Comparison of ENCODE assay signal across 8 cellular contexts in genomic region chr19:1401138-1401888, GRCh38. TPM values are rescaled to one million over a fixed set of nuclear protein-coding genes. Genes with fewer than 3 reads are reported as not detected.
DNase-seq lines count a peak whose midpoint lies in the region; ATAC-seq and TF ChIP-seq lines count a peak whose summit lies in the region.

Gene GAMT (minus strand): TSS chr19:1401542. CDS start chr19:1401476, 66 bp downstream.

- H3K9me3 ChIP-seq in IMR-90 (ENCODE audit: control insufficient read depth, insufficient read depth, low read length) = no peaks in the 10 kb centered on the region

- peak within 1 kb of the TSS; percentile 97 for H2AFZ ChIP-seq in IMR-90 (replicated peaks; ENCODE audit: low read length, poor library complexity)

- H4K5ac ChIP-seq in IMR-90 (ENCODE audit: low read depth, low read length) = peak within 1 kb of the TSS; percentile 40

- H3K36me3 ChIP-seq in IMR-90 (ENCODE audit: control insufficient read depth, insufficient read depth, low read length) = peaks cover 3% of the 10 kb centered on the region; the same call in 1 of the 2 replicates

- peaks cover 12% of the 10 kb centered on the region for H3K4me1 Mint-ChIP-seq in activated CD4-positive, alpha-beta T cell treated with anti-CD3 and anti-CD28 coated beads for 36 hours

- TF ChIP-seq RAD21 in IMR-90 (IDR thresholded peaks at IDR 0.05; ENCODE audit: low read length) = no peak

- H3K36me3 Mint-ChIP-seq in activated CD4-positive, alpha-beta T cell treated with anti-CD3 and anti-CD28 coated beads for 36 hours (ENCODE audit: low read depth) = peaks cover 1% of the 10 kb centered on the region

- no peak within 1 kb of the TSS; the same call in 1 of the 2 replicates for H3K14ac ChIP-seq in IMR-90 (replicated peaks; ENCODE audit: low read depth, low read length)

- H3K4me3 ChIP-seq in IMR-90 (ENCODE audit: insufficient read depth, low read depth, low read length) (peak within 1 kb of the TSS; percentile 71), dorsolateral prefrontal cortex (peak within 1 kb of the TSS; percentile 62 to 95 (median 84))

- no peaks in the 10 kb centered on the region for H3K9me1 ChIP-seq in IMR-90 (ENCODE audit: insufficient read depth, low read length)

- H2BK120ac ChIP-seq in IMR-90 (ENCODE audit: low read depth, low read length) = peak within 1 kb of the TSS; percentile 46; the same call in 1 of the 2 replicates

- BruUV-seq in IMR-90 (replicated peaks; lab: Mats Ljungman, UMichigan) = no TSS peak

- H3K27ac ChIP-seq in IMR-90 (ENCODE audit: insufficient read depth, low read length) (peak within 1 kb of the TSS; percentile 41; the same call in 1 of the 2 replicates), dorsolateral prefrontal cortex (peak within 1 kb of the TSS; percentile 22 to 97 (median 86))

- H3K27me3 Mint-ChIP-seq in activated CD4-positive, alpha-beta T cell treated with anti-CD3 and anti-CD28 coated beads for 36 hours = peaks cover 2% of the 10 kb centered on the region

- H3K27ac Mint-ChIP-seq in activated CD4-positive, alpha-beta T cell treated with anti-CD3 and anti-CD28 coated beads for 36 hours = no peak within 1 kb of the TSS

- H2AK5ac ChIP-seq in IMR-90 (ENCODE audit: low read depth, low read length) = peak within 1 kb of the TSS; percentile 24

- in situ Hi-C loops in IMR-90 (cut with MboI; ENCODE audit: low sequenced_read_pairs) = no loop called here

- no peak for TF ChIP-seq POLR2A in IMR-90 (IDR thresholded peaks at IDR 0.05; ENCODE audit: low read depth, low read length)

- peak; percentile 48 for TF ChIP-seq CTCF in IMR-90 (conservative IDR thresholded peaks at IDR 0.05; ENCODE audit: low read depth, low read length)
- TF ChIP-seq CTCF in dorsolateral prefrontal cortex (IDR thresholded peaks at IDR 0.05 in 54 of 56, conservative IDR thresholded peaks at IDR 0.05 in 2 of 56; ENCODE audit: low read depth in 1 of 56, partially characterized antibody in 56 of 56) = peak in 55 of 56 donors; percentile 31 to 89 (median 68)

- H3K23ac ChIP-seq in IMR-90 (ENCODE audit: low read depth, low read length) = peak within 1 kb of the TSS; percentile 24; the same call in 1 of the 2 replicates

- H3K4me1 ChIP-seq in IMR-90 (ENCODE audit: control insufficient read depth, insufficient read depth, low read length) = peaks cover 6% of the 10 kb centered on the region

- H4K8ac ChIP-seq in IMR-90 (ENCODE audit: low read depth in 2 of 2, low read length in 2 of 2) = peak within 1 kb of the TSS; percentile 76 to 78

- H3K4me3 Mint-ChIP-seq in activated CD4-positive, alpha-beta T cell treated with anti-CD3 and anti-CD28 coated beads for 36 hours = peak within 1 kb of the TSS; percentile 71

- peak within 1 kb of the TSS; percentile 60 for H3K9ac ChIP-seq in IMR-90 (ENCODE audit: low read depth, low read length)

- CTCF ChIA-PET in IMR-90 (lab: Yijun Ruan, JAX) = interaction anchor here (0.6 kb wide), 1 partner anchor 472 kb away, joined by 3 read pairs; no protein-coding TSS in a partner anchor
- CTCF ChIA-PET in activated CD4-positive, alpha-beta T cell treated with anti-CD3 and anti-CD28 coated beads for 36 hours (lab: Charles Lee) = interaction anchor here (0.6 to 0.7 kb wide), 3 partner anchors 15 to 36 kb away, joined by 3 read pairs; no protein-coding TSS in a partner anchor

- H3K4me2 ChIP-seq in IMR-90 (ENCODE audit: low read depth, low read length) = peak within 1 kb of the TSS; percentile 94

- H2BK20ac ChIP-seq in IMR-90 (ENCODE audit: low read depth, low read length) = no peak within 1 kb of the TSS

- H4K20me1 ChIP-seq in IMR-90 (ENCODE audit: insufficient read depth, low read length) = no peaks in the 10 kb centered on the region

- H3K9me3 Mint-ChIP-seq in activated CD4-positive, alpha-beta T cell treated with anti-CD3 and anti-CD28 coated beads for 36 hours (ENCODE audit: low read depth) = no peaks in the 10 kb centered on the region

- DNase-seq in Daoy (ENCODE audit: low read depth) = peak; percentile 52
- no peak for DNase-seq in IMR-90
- DNase-seq in activated CD4-positive, alpha-beta T cell treated with anti-CD3 and anti-CD28 coated beads for 36 hours = peak; percentile 76
- peak in 3 of 10 donors; percentile 59 to 78 (median 60) for DNase-seq in dorsolateral prefrontal cortex
- peak; percentile 63 for DNase-seq in medulla oblongata (ENCODE audit: extremely low spot score)
- DNase-seq in stimulated activated CD8-positive, alpha-beta memory T cell treated with anti-CD3 and anti-CD28 coated beads, Interleukin-15, amount 100 ng/mL, for 48 hours (ENCODE audit: low read depth in 2 of 2) = peak; percentile 42 to 43
- DNase-seq in HPDE6-E6E7 (ENCODE audit: extremely low spot score) = no peak
- no peak for DNase-seq in SW480 (ENCODE audit: low spot score)

- peaks cover 0 to 11% of the 10 kb centered on the region in 2 experiments; a peak in 3 of 4 replicates for H3K79me1 ChIP-seq in IMR-90 (ENCODE audit: low read depth in 1 of 2, low read length in 2 of 2)

- WGBS in IMR-90 (ENCODE audit: extremely low coverage in 2 of 2, insufficient read length in 1 of 2), 2 experiments = 0% methylated on average over 45 of the region's 87 CpGs; no CpG with 5 or more reads in 1 of the 2 experiments

- peak within 1 kb of the TSS; percentile 5 for H2BK5ac ChIP-seq in IMR-90 (ENCODE audit: low read depth, low read length, poor library complexity, severe bottlenecking)

- intact Hi-C loops in IMR-90 (cut with micrococcal nuclease) (no loop called here), dorsolateral prefrontal cortex (cut with DNase I) (loop anchor here (5.0 to 10.0 kb wide), 2 partner anchors 124 to 127 kb away; partner anchors contain the start of gene FAM174C (in 2 of the 2))
- intact Hi-C loops in activated CD4-positive, alpha-beta T cell treated with anti-CD3 and anti-CD28 coated beads for 36 hours (cut with DNase I, micrococcal nuclease) = loop anchor here in 1 of 2 experiments (1.0 kb wide), 2 partner anchors 18 to 47 kb away; partner anchors contain the start of gene NDUFS7

- no peak within 1 kb of the TSS for H4K91ac ChIP-seq in IMR-90 (ENCODE audit: insufficient read depth, low read depth, low read length)

- no peaks in the 10 kb centered on the region for H3K27me3 ChIP-seq in IMR-90 (ENCODE audit: control insufficient read depth, insufficient read depth, low read length)
- no peaks in the 10 kb centered on the region for H3K27me3 ChIP-seq in dorsolateral prefrontal cortex

- H3K56ac ChIP-seq in IMR-90 (ENCODE audit: extremely low read depth, insufficient read depth, low read length) = no peak within 1 kb of the TSS

- no peak within 1 kb of the TSS; the same call in 1 of the 2 replicates for H3K18ac ChIP-seq in IMR-90 (ENCODE audit: low read depth, low read length)

- peak; percentile 93 for ATAC-seq in IMR-90 (ENCODE audit: low read depth)
- peak; percentile 78 for ATAC-seq in activated CD4-positive, alpha-beta T cell treated with anti-CD3 and anti-CD28 coated beads for 36 hours

- peak within 1 kb of the TSS; percentile 96 for H2AK9ac ChIP-seq in IMR-90 (replicated peaks; ENCODE audit: low read depth, low read length, poor library complexity)

- dilution Hi-C loops in IMR-90 (cut with HindIII; ENCODE audit: low sequenced_read_pairs, unreplicated experiment) = no loop called here

- H3K4ac ChIP-seq in IMR-90 (ENCODE audit: low read depth, low read length) = peak within 1 kb of the TSS; percentile 70

- no peak within 1 kb of the TSS for H2BK15ac ChIP-seq in IMR-90 (ENCODE audit: low read depth, low read length)

- POLR2A ChIA-PET in IMR-90 (lab: Charles Lee; ENCODE audit: unreplicated experiment) = no interaction called here
- POLR2A ChIA-PET in activated CD4-positive, alpha-beta T cell treated with anti-CD3 and anti-CD28 coated beads for 36 hours (lab: Charles Lee) = interaction anchor here (0.6 kb wide), 1 partner anchor 43 kb away, joined by 3 read pairs; no protein-coding TSS in a partner anchor

TF ChIP-seq in IMR-90, 13 proteins besides CTCF, POLR2A, EP300 and RAD21 (continues in another document):
- TF ChIP-seq MXI1 (IDR thresholded peaks at IDR 0.05; ENCODE audit: borderline replicate concordance, low read depth, low read length) (no peak), FOS (IDR thresholded peaks at IDR 0.05; ENCODE audit: low read depth, low read length) (no peak), CEBPB (IDR thresholded peaks at IDR 0.05; ENCODE audit: low read depth, low read length) (no peak), MAFK (IDR thresholded peaks at IDR 0.05; ENCODE audit: low read depth, low read length) (no peak), CHD1 (IDR thresholded peaks at IDR 0.05; ENCODE audit: low read depth, low read length) (no peak), SMC3 (IDR thresholded peaks at IDR 0.05; ENCODE audit: low read depth, low read length) (no peak), RFX5 (IDR thresholded peaks at IDR 0.05; ENCODE audit: low read depth, low read length) (no peak), NFE2L2 (IDR thresholded peaks at IDR 0.05; ENCODE audit: low read depth, low read length) (no peak), BHLHE40 (IDR thresholded peaks at IDR 0.05; ENCODE audit: low read depth, low read length) (no peak), ELK1 (IDR thresholded peaks at IDR 0.05; ENCODE audit: borderline replicate concordance, low read depth, low read length) (no peak), RCOR1 (IDR thresholded peaks at IDR 0.05; ENCODE audit: insufficient replicate concordance, low read length) (no peak), MAZ (IDR thresholded peaks at IDR 0.05; ENCODE audit: borderline replicate concordance, low read depth, low read length) (no peak; the same call in 1 of the 2 replicates)

RNA-seq across cellular contexts. Expression of gene GAMT, which starts in this region (rescaled TPM):
- total RNA-seq in Daoy (2014; rRNA removed; shearing (Covaris generic)) = 23.5 and 26.3 TPM in 2 replicates
- total RNA-seq in IMR-90 (2012; rRNA removed) (22.8 and 23.9 TPM in 2 replicates), dorsolateral prefrontal cortex (10 to 100 TPM; 30.0 to 91.1 (median 47.4) TPM)
- 51.8 and 63.6 TPM in 2 replicates for polyA plus RNA-seq in IMR-90 (2012; rRNA removed)
- 37.4 and 106 TPM in 2 replicates for polyA plus RNA-seq in IMR-90 (2012; cell fraction: cytosol; rRNA removed)
- polyA plus RNA-seq in IMR-90 (2012; cell fraction: nucleus; rRNA removed; ENCODE audit: low replicate concordance) = 22.7 and 61.5 TPM in 2 replicates
- total RNA-seq in activated CD4-positive, alpha-beta T cell treated with anti-CD3 and anti-CD28 coated beads for 36 hours = 10 to 100 TPM; 30.4 to 31.5 TPM

Comparison
In these comparisons a context has a peak if more than half of its experiments do, and no peak if none do; other contexts are left out.
1. DNase-seq: peak in Daoy (single experiment), activated CD4-positive, alpha-beta T cell treated with anti-CD3 and anti-CD28 coated beads for 36 hours (single experiment), medulla oblongata (single experiment) and stimulated activated CD8-positive, alpha-beta memory T cell treated with anti-CD3 and anti-CD28 coated beads, Interleukin-15, amount 100 ng/mL, for 48 hours (2 of 2); none in IMR-90 (single experiment), HPDE6-E6E7 (single experiment) and SW480 (single experiment).